1 cellular context compared by ENCODE assay signal in genomic region chr4:88722276-88722780, GRCh38.
TF ChIP-seq lines count a peak whose summit lies in the region.

No MANE protein-coding gene starts in this region.

TF ChIP-seq in IMR-90, 13 proteins besides CTCF, POLR2A, EP300 and RAD21 (continued from another document):
- TF ChIP-seq ELK1 (IDR thresholded peaks at IDR 0.05; ENCODE audit: borderline replicate concordance, low read depth, low read length) (no peak), NFE2L2 (IDR thresholded peaks at IDR 0.05; ENCODE audit: low read depth, low read length) (no peak), SMC3 (IDR thresholded peaks at IDR 0.05; ENCODE audit: low read depth, low read length) (no peak), CEBPB (IDR thresholded peaks at IDR 0.05; ENCODE audit: low read depth, low read length) (no peak), MAFK (IDR thresholded peaks at IDR 0.05; ENCODE audit: low read depth, low read length) (no peak), MAZ (IDR thresholded peaks at IDR 0.05; ENCODE audit: borderline replicate concordance, low read depth, low read length) (no peak), BHLHE40 (IDR thresholded peaks at IDR 0.05; ENCODE audit: low read depth, low read length) (no peak), RFX5 (IDR thresholded peaks at IDR 0.05; ENCODE audit: low read depth, low read length) (no peak), CHD1 (IDR thresholded peaks at IDR 0.05; ENCODE audit: low read depth, low read length) (no peak), RCOR1 (IDR thresholded peaks at IDR 0.05; ENCODE audit: insufficient replicate concordance, low read length) (no peak), FOS (IDR thresholded peaks at IDR 0.05; ENCODE audit: low read depth, low read length) (no peak)
